In genomic region chr13:96091164-96091931, GRCh38 we compare ENCODE assay signal across 1 cellular context.
TF ChIP-seq lines count a peak whose summit lies in the region.

No MANE protein-coding gene starts in this region.

TF ChIP-seq in HEK293, 187 proteins besides CTCF, POLR2A, EP300 and RAD21 (continued from another document and continues in another):
- TF ChIP-seq PRDM10 (tag by site-specific recombination; IDR thresholded peaks at IDR 0.05), result peak; percentile 91; the same call in 1 of the 2 replicates
- TF ChIP-seq ZNF501 (tag by site-specific recombination; IDR thresholded peaks at IDR 0.05), result peak; percentile 75
- TF ChIP-seq ZNF292 (tag by site-specific recombination; IDR thresholded peaks at IDR 0.05; ENCODE audit: borderline replicate concordance, low read depth), result no peak
- TF ChIP-seq ZNF248 (tag by site-specific recombination; IDR thresholded peaks at IDR 0.05), result no peak
- peak; percentile 86 for TF ChIP-seq ZNF398 (tag by site-specific recombination; IDR thresholded peaks at IDR 0.05)
- TF ChIP-seq ZBTB48 (tag by site-specific recombination; IDR thresholded peaks at IDR 0.05), result no peak; the same call in 1 of the 2 replicates
- TF ChIP-seq ZNF366 (tag by site-specific recombination; conservative IDR thresholded peaks at IDR 0.05), result no peak
- peak; percentile 35 for TF ChIP-seq SP2 (tag by site-specific recombination; IDR thresholded peaks at IDR 0.05)
- TF ChIP-seq ZNF169 (tag by site-specific recombination; IDR thresholded peaks at IDR 0.05), result no peak
- no peak for TF ChIP-seq ZNF704 (tag by site-specific recombination; IDR thresholded peaks at IDR 0.05)
- TF ChIP-seq ZNF423 (tag by site-specific recombination; IDR thresholded peaks at IDR 0.05), result 0 out of 2 replicates have a peak, but pooled peaks have one; percentile 27
- no peak for TF ChIP-seq ZNF670 (tag by site-specific recombination; IDR thresholded peaks at IDR 0.05; ENCODE audit: low read depth)
- no peak for TF ChIP-seq ZNF473 (tag by site-specific recombination; IDR thresholded peaks at IDR 0.05)
- no peak for TF ChIP-seq GFI1B (tag by site-specific recombination; IDR thresholded peaks at IDR 0.05)
- TF ChIP-seq GLI4 (tag by site-specific recombination; IDR thresholded peaks at IDR 0.05), result no peak
- TF ChIP-seq ZFP41 (tag by site-specific recombination; IDR thresholded peaks at IDR 0.05; ENCODE audit: borderline replicate concordance), result no peak
- TF ChIP-seq ZNF600 (tag by site-specific recombination; IDR thresholded peaks at IDR 0.05), result peak; percentile 52; the same call in 1 of the 2 replicates
- no peak for TF ChIP-seq KLF8 (tag by site-specific recombination; IDR thresholded peaks at IDR 0.05)
- TF ChIP-seq ZNF791 (tag by site-specific recombination; IDR thresholded peaks at IDR 0.05), result no peak
- TF ChIP-seq ZNF274 (IDR thresholded peaks at IDR 0.05; ENCODE audit: low read length), result no peak
- TF ChIP-seq ZNF274 (tag by site-specific recombination; IDR thresholded peaks at IDR 0.05; ENCODE audit: borderline replicate concordance), result no peak
- TF ChIP-seq ZNF426 (tag by site-specific recombination; IDR thresholded peaks at IDR 0.05), result no peak
- TF ChIP-seq ZNF148 (tag by site-specific recombination; IDR thresholded peaks at IDR 0.05; ENCODE audit: borderline replicate concordance), result no peak
- no peak for TF ChIP-seq ZBTB10 (tag by site-specific recombination; IDR thresholded peaks at IDR 0.05)
- peak; percentile 32 for TF ChIP-seq YY1 (tag by site-specific recombination; IDR thresholded peaks at IDR 0.05)
- no peak for TF ChIP-seq ZBTB7A (tag by site-specific recombination; IDR thresholded peaks at IDR 0.05; ENCODE audit: low read depth)
- TF ChIP-seq ZNF2 (tag by site-specific recombination; IDR thresholded peaks at IDR 0.05), result peak; percentile 51; the same call in 1 of the 2 replicates
- no peak for TF ChIP-seq ZNF677 (tag by site-specific recombination; IDR thresholded peaks at IDR 0.05)
- TF ChIP-seq RBAK (tag by site-specific recombination; IDR thresholded peaks at IDR 0.05), result no peak
- no peak for TF ChIP-seq ZNF837 (tag by site-specific recombination; IDR thresholded peaks at IDR 0.05)
- no peak for TF ChIP-seq MYNN (tag by site-specific recombination; IDR thresholded peaks at IDR 0.05; ENCODE audit: borderline replicate concordance)
- TF ChIP-seq HOXA7 (CRISPR knock-in tag; IDR thresholded peaks at IDR 0.05; ENCODE audit: borderline replicate concordance), result no peak
- no peak for TF ChIP-seq AEBP2 (tag by site-specific recombination; IDR thresholded peaks at IDR 0.05; ENCODE audit: borderline replicate concordance)
- TF ChIP-seq ZNF174 (tag by site-specific recombination; IDR thresholded peaks at IDR 0.05), result no peak
- peak; percentile 84 for TF ChIP-seq PATZ1 (tag by site-specific recombination; IDR thresholded peaks at IDR 0.05)
- TF ChIP-seq ZNF132 (tag by site-specific recombination; IDR thresholded peaks at IDR 0.05; ENCODE audit: borderline replicate concordance), result no peak
- no peak for TF ChIP-seq ZNF768 (tag by site-specific recombination; IDR thresholded peaks at IDR 0.05)
- TF ChIP-seq ZNF48 (tag by site-specific recombination; IDR thresholded peaks at IDR 0.05), result no peak
- peak; percentile 35; the same call in 1 of the 2 replicates for TF ChIP-seq ZIC2 (tag by site-specific recombination; IDR thresholded peaks at IDR 0.05)
- TF ChIP-seq ZNF184 (tag by site-specific recombination; IDR thresholded peaks at IDR 0.05), result no peak
- no peak for TF ChIP-seq FEZF1 (tag by site-specific recombination; IDR thresholded peaks at IDR 0.05)
- TF ChIP-seq KLF10 (tag by site-specific recombination; IDR thresholded peaks at IDR 0.05), result no peak
- no peak for TF ChIP-seq ZNF629 (tag by site-specific recombination; IDR thresholded peaks at IDR 0.05)
- TF ChIP-seq ZNF350 (tag by site-specific recombination; IDR thresholded peaks at IDR 0.05), result no peak
- no peak for TF ChIP-seq ZNF555 (tag by site-specific recombination; conservative IDR thresholded peaks at IDR 0.05)
- TF ChIP-seq ZBTB6 (tag by site-specific recombination; IDR thresholded peaks at IDR 0.05), result no peak
- TF ChIP-seq ZNF843 (tag by site-specific recombination; IDR thresholded peaks at IDR 0.05), result no peak
- TF ChIP-seq ZNF341 (tag by site-specific recombination; IDR thresholded peaks at IDR 0.05; ENCODE audit: low read depth), result peak; percentile 91
- peak; percentile 48 for TF ChIP-seq ZBTB26 (tag by site-specific recombination; optimal IDR thresholded peaks at IDR 0.05)
- TF ChIP-seq BCL11B (tag by site-specific recombination; IDR thresholded peaks at IDR 0.05; ENCODE audit: low read depth), result no peak
